17 cellular contexts compared by ENCODE assay signal in the genomic region with DNA sequence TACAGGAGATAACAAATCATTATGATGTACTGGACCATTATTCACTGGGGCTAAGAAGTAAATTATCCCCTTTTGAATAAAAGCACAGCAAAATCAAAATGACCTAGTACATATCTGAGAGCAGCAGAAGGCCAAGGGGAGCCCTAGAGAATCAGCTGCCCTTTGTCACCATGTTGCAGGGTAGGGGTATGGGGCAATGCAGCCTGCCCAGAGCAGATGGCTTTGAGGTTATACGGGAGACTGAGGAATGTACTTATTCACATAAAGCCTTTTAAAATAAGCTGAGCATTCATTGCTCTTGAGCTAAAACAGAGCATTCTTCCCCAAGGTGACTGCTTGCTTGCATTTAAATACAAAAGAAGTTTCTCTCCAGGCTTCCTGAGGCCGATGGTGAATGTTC. TPM values are rescaled to one million over a fixed set of nuclear protein-coding genes. Genes with fewer than 3 reads are reported as not detected.
A peak's percentile ranks its signal among the peaks of the same experiment; 100 is the strongest.
DNase-seq lines count a peak whose midpoint lies in the region; ATAC-seq and TF ChIP-seq lines count a peak whose summit lies in the region.
"Had no signal": no experiment of that assay in that cellular context is flagged by ENCODE, and none has a peak within 500 bp of the region (broad histone marks: within the 10 kb centered on the region; RNA-seq: fewer than 3 reads in every experiment).

No MANE protein-coding gene starts in this region.

- no peak for DNase-seq in CD4-positive, CD25-positive, alpha-beta regulatory T cell
- DNase-seq in GM12864 (ENCODE audit: low read depth), result no peak
- no peak for DNase-seq in WTC11 (ENCODE audit: low spot score)
- DNase-seq in memory B cell (ENCODE audit: low spot score in 2 of 2), result no peak
- DNase-seq in upper lobe of right lung, result no peak
- DNase-seq: BE2C; DMS79; heart left ventricle; NK-92 treated with Interleukin-12 subunit alpha and Interleukin-12 subunit beta, amount 100 ng/mL, for 24 hours; SIG-M5; stimulated activated CD4-positive, alpha-beta T cell treated with anti-CD3 and anti-CD28 coated beads, Interleukin-15, amount 100 ng/mL, for 24 hours; tibial artery had no signal

- peaks cover 82% of the 10 kb centered on the region for H3K4me1 ChIP-seq in CD4-positive, CD25-positive, alpha-beta regulatory T cell (ENCODE audit: control insufficient read depth, insufficient read depth, low read length, poor library complexity, severe bottlenecking)
- peaks cover 10% of the 10 kb centered on the region for H3K4me1 ChIP-seq in upper lobe of right lung
- H3K4me1 ChIP-seq: BE2C, prostate gland had no signal

- peak overlapping the region; percentile 80 to 97 (median 93) for H3K27ac Mint-ChIP-seq in CD4-positive, CD25-positive, alpha-beta regulatory T cell
- H3K27ac Mint-ChIP-seq in WTC11, result peak overlapping the region; percentile 29; the same call in 1 of the 2 replicates
- peak overlapping the region; percentile 93 for H3K27ac Mint-ChIP-seq in memory B cell

- H3K27me3 ChIP-seq in CD4-positive, CD25-positive, alpha-beta regulatory T cell (ENCODE audit: control insufficient read depth, insufficient read depth, low read length), result no peaks in the 10 kb centered on the region
- no peaks in the 10 kb centered on the region for H3K27me3 ChIP-seq in upper lobe of right lung
- H3K27me3 ChIP-seq: heart left ventricle, tibial artery had no signal

- no peaks in the 10 kb centered on the region for H3K9me3 ChIP-seq in CD4-positive, CD25-positive, alpha-beta regulatory T cell (ENCODE audit: control insufficient read depth in 2 of 2, low read length in 2 of 2)
- no peaks in the 10 kb centered on the region for H3K9me3 ChIP-seq in upper lobe of right lung
- H3K9me3 ChIP-seq: BE2C, heart left ventricle, prostate gland, tibial artery had no signal

- H3K27ac ChIP-seq in CD4-positive, CD25-positive, alpha-beta regulatory T cell (ENCODE audit: insufficient read depth, low read length, poor library complexity, severe bottlenecking), result peak overlapping the region; percentile 75
- no peak overlapping the region for H3K27ac ChIP-seq in upper lobe of right lung
- H3K27ac ChIP-seq: prostate gland, tibial artery had no signal

- H3K36me3 ChIP-seq in CD4-positive, CD25-positive, alpha-beta regulatory T cell (ENCODE audit: control insufficient read depth, insufficient read depth, low read length), result no peaks in the 10 kb centered on the region
- H3K36me3 ChIP-seq in upper lobe of right lung, result no peaks in the 10 kb centered on the region
- H3K36me3 ChIP-seq: BE2C, heart left ventricle, prostate gland, tibial artery had no signal

- peak overlapping the region; percentile 71 to 94 (median 83) for H3K4me3 Mint-ChIP-seq in CD4-positive, CD25-positive, alpha-beta regulatory T cell
- no peak overlapping the region for H3K4me3 Mint-ChIP-seq in WTC11
- H3K4me3 Mint-ChIP-seq in memory B cell, result peak overlapping the region; percentile 87

- H3K4me3 ChIP-seq in CD4-positive, CD25-positive, alpha-beta regulatory T cell (ENCODE audit: low read depth, low read length), result peak overlapping the region; percentile 87
- H3K4me3 ChIP-seq in GM12864 (ENCODE audit: low read depth, low read length) (peak overlapping the region; percentile 28), upper lobe of right lung (no peak overlapping the region)
- H3K4me3 ChIP-seq: heart left ventricle, prostate gland, tibial artery had no signal

- CTCF ChIA-PET in WTC11 (lab: Charles Lee), result interaction anchor here (1.9 kb wide), 1 partner anchor 59 kb away, joined by 7 read pairs; no protein-coding TSS in a partner anchor

- TF ChIP-seq CTCF in GM12864 (IDR thresholded peaks at IDR 0.05; ENCODE audit: low read depth, low read length, missing control alignments) (no peak), WTC11 (IDR thresholded peaks at IDR 0.05) (no peak), upper lobe of right lung (IDR thresholded peaks at IDR 0.05) (no peak)

- no peaks in the 10 kb centered on the region for H3K9me3 Mint-ChIP-seq in CD4-positive, CD25-positive, alpha-beta regulatory T cell
- H3K9me3 Mint-ChIP-seq in WTC11 (no peaks in the 10 kb centered on the region), memory B cell (no peaks in the 10 kb centered on the region)

- H3K36me3 Mint-ChIP-seq in CD4-positive, CD25-positive, alpha-beta regulatory T cell, result peaks cover 18% of the 10 kb centered on the region
- H3K36me3 Mint-ChIP-seq in WTC11 (no peaks in the 10 kb centered on the region), memory B cell (peaks cover 15% of the 10 kb centered on the region)

- intact Hi-C loops in upper lobe of right lung (cut with DNase I), result no loop called here

- no peak for ATAC-seq in CD4-positive, CD25-positive, alpha-beta regulatory T cell (ENCODE audit: low read depth in 2 of 2)
- ATAC-seq in WTC11 (peak; percentile 4; the same call in 1 of the 2 replicates), memory B cell (ENCODE audit: low read depth) (no peak), HG02642 (IDR thresholded peaks at IDR 0.05; ENCODE audit: poor library complexity, unreplicated experiment) (no peak), HG02840 (IDR thresholded peaks at IDR 0.05; ENCODE audit: low FRiP score, unreplicated experiment) (no peak), upper lobe of right lung (no peak), GM21737 (IDR thresholded peaks at IDR 0.05; ENCODE audit: unreplicated experiment) (no peak)
- ATAC-seq: esophagus mucosa, heart left ventricle had no signal

- H3K27me3 Mint-ChIP-seq in CD4-positive, CD25-positive, alpha-beta regulatory T cell, result no peaks in the 10 kb centered on the region
- H3K27me3 Mint-ChIP-seq in WTC11 (ENCODE audit: low read depth) (peaks cover 8% of the 10 kb centered on the region), memory B cell (no peaks in the 10 kb centered on the region)

- POLR2A ChIA-PET in WTC11 (lab: Charles Lee), result interaction anchor here (1.1 kb wide), 1 partner anchor 11 kb away, joined by 3 read pairs; no protein-coding TSS in a partner anchor

- peaks cover 29 to 95% (median 78%) of the 10 kb centered on the region in 4 donors for H3K4me1 Mint-ChIP-seq in CD4-positive, CD25-positive, alpha-beta regulatory T cell
- peaks cover 77% of the 10 kb centered on the region for H3K4me1 Mint-ChIP-seq in WTC11
- peaks cover 56% of the 10 kb centered on the region for H3K4me1 Mint-ChIP-seq in memory B cell

TF ChIP-seq in WTC11, 78 proteins besides CTCF, POLR2A, EP300 and RAD21:
- TF ChIP-seq ZNF121 (CRISPR knock-in tag; IDR thresholded peaks at IDR 0.05), result peak; percentile 85
- no peak for TF ChIP-seq GRHL2 (CRISPR knock-in tag; IDR thresholded peaks at IDR 0.05; ENCODE audit: insufficient replicate concordance, severe bottlenecking)
TF ChIP-seq in WTC11: peak in this region for 1.

RNA-seq across cellular contexts. Expression of gene TNFAIP8, which starts 2.6 kb away (rescaled TPM):
- total RNA-seq in CD4-positive, CD25-positive, alpha-beta regulatory T cell, result 120 TPM
- 100 to 1,000 TPM; 183 to 244 (median 202) TPM for polyA plus RNA-seq in CD4-positive, CD25-positive, alpha-beta regulatory T cell
- total RNA-seq in WTC11 (2021), result 18.1 to 24.1 TPM (median 19.9 TPM) in 3 replicates
- 22.4 TPM for total RNA-seq in upper lobe of right lung

Comparison
In these comparisons a context has a peak if more than half of its experiments do, and no peak if none do; other contexts are left out.
1. H3K27ac Mint-ChIP-seq: peak in every context shown above with its lines; median percentile 93 in CD4-positive, CD25-positive, alpha-beta regulatory T cell; 93 in memory B cell; 29 in WTC11.